ENCODE assay signal across 1 cellular context in genomic region chr5:140011297-140011802, GRCh38.
TF ChIP-seq lines count a peak whose summit lies in the region.

No MANE protein-coding gene starts in this region.

TF ChIP-seq in GM12878, 131 proteins besides CTCF, POLR2A, EP300 and RAD21 (continued from another document):
- TF ChIP-seq, protein P1, sequence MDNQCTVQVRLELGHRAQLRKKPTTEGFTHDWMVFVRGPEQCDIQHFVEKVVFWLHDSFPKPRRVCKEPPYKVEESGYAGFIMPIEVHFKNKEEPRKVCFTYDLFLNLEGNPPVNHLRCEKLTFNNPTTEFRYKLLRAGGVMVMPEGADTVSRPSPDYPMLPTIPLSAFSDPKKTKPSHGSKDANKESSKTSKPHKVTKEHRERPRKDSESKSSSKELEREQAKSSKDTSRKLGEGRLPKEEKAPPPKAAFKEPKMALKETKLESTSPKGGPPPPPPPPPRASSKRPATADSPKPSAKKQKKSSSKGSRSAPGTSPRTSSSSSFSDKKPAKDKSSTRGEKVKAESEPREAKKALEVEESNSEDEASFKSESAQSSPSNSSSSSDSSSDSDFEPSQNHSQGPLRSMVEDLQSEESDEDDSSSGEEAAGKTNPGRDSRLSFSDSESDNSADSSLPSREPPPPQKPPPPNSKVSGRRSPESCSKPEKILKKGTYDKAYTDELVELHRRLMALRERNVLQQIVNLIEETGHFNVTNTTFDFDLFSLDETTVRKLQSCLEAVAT (IDR thresholded peaks at IDR 0.05) = peak; percentile 66; the same call in 1 of the 2 replicates
